ENCODE assay signal across 1 cellular context in the genomic region with DNA sequence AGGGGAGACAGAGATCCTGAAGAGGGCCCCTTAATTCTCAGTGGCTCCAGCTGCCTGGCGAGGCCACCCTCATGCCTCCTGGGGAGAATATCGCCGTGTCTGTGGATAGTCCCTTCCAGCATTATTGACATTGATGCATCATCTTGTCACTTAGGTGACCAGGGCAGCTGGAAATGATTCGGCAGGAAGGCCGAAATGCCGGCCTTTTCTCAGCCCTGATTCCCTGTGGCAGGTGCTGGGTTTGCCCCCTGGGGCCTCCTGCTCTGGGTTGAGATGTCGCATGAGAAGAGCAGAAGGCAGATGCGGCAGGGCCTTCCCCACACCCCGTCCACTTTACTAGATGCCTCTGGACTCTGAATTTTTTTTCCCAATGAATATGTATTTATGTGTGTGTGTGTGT.
TF ChIP-seq lines count a peak whose summit lies in the region.

No MANE protein-coding gene starts in this region.

TF ChIP-seq in IMR-90, 13 proteins besides CTCF, POLR2A, EP300 and RAD21 (continued from another document):
- TF ChIP-seq, protein P1, sequence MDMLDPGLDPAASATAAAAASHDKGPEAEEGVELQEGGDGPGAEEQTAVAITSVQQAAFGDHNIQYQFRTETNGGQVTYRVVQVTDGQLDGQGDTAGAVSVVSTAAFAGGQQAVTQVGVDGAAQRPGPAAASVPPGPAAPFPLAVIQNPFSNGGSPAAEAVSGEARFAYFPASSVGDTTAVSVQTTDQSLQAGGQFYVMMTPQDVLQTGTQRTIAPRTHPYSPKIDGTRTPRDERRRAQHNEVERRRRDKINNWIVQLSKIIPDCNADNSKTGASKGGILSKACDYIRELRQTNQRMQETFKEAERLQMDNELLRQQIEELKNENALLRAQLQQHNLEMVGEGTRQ (IDR thresholded peaks at IDR 0.05; ENCODE audit: low read depth, low read length) = no peak
- TF ChIP-seq NFE2L2 (IDR thresholded peaks at IDR 0.05; ENCODE audit: low read depth, low read length) (no peak), CHD1 (IDR thresholded peaks at IDR 0.05; ENCODE audit: low read depth, low read length) (no peak), MAZ (IDR thresholded peaks at IDR 0.05; ENCODE audit: borderline replicate concordance, low read depth, low read length) (no peak)
